ENCODE assay signal across 35 cellular contexts in genomic region chr12:23482571-23482970, GRCh38.
"Had no signal": no experiment of that assay in that cellular context is flagged by ENCODE, and none has a peak within 500 bp of the region (broad histone marks: within the 10 kb centered on the region; RNA-seq: fewer than 3 reads in every experiment).

No MANE protein-coding gene starts in this region.

- DNase-seq: Karpas-422, Kasumi-1, KG1, MG63, MM.1S, MV-4-11, NCI-H1048, NCI-H1092, NCI-H1092 treated with DMSO at 0.1 percent for 48 hours, NCI-H1417, NCI-H1417 treated with DMSO at 0.1 percent for 48 hours, NCI-H1436, NCI-H1436 treated with DMSO at 0.1 percent for 48 hours, NCI-H146, NCI-H1694, NCI-H1694 treated with DMSO at 0.1 percent for 48 hours, NCI-H187, NCI-H187 treated with DMSO at 0.1 percent for 48 hours, NCI-H1930, NCI-H2029, NCI-H2029 treated with DMSO at 0.1 percent for 48 hours, NCI-H2081, NCI-H2081 treated with DMSO at 0.1 percent for 48 hours, NCI-H2107, NCI-H2171, NCI-H2171 treated with DMSO at 0.1 percent for 48 hours, NCI-H2227 treated with DMSO at 0.1 percent for 48 hours, NCI-H226, NCI-H345, NCI-H446, NCI-H446 treated with DMSO at 0.1 percent for 48 hours, NCI-H510A, NCI-H510A treated with DMSO at 0.1 percent for 48 hours, NCI-H524 had no signal

- H3K4me3 ChIP-seq: MG63 had no signal

- H3K36me3 ChIP-seq: MG63 had no signal

- H3K27me3 ChIP-seq: MG63 had no signal

- H3K27ac ChIP-seq: KMS-11 had no signal
